8 cellular contexts compared by ENCODE assay signal in genomic region chr9:38160613-38161215, GRCh38.
DNase-seq lines count a peak whose midpoint lies in the region; ATAC-seq and TF ChIP-seq lines count a peak whose summit lies in the region.

No MANE protein-coding gene starts in this region.

- H3K4me2 ChIP-seq in hepatocyte = no peak overlapping the region

- peak; percentile 63 for TF ChIP-seq CTCF in hepatocyte (IDR thresholded peaks at IDR 0.05; ENCODE audit: poor library complexity)

- no peak overlapping the region for H3K4me3 ChIP-seq in hepatocyte

- DNase-seq in EL (peak; percentile 58), T follicular helper cell (ENCODE audit: low read depth) (peak; percentile 40), amniotic epithelial cell (ENCODE audit: low read depth) (peak; percentile 41), hepatocyte (ENCODE audit: low spot score) (peak; percentile 77), NCI-H1048 (lab: John Stamatoyannopoulos, UW) (no peak)
- DNase-seq in stimulated activated CD4-positive, alpha-beta T cell treated with anti-CD3 and anti-CD28 coated beads, Interleukin-15, amount 100 ng/mL, for 24 hours = peak; percentile 82

- no peaks in the 10 kb centered on the region for H3K9me3 ChIP-seq in hepatocyte (ENCODE audit: low read depth)

- H3K79me2 ChIP-seq in hepatocyte = no peaks in the 10 kb centered on the region

- no peak for TF ChIP-seq EP300 in Ishikawa (IDR thresholded peaks at IDR 0.05; ENCODE audit: borderline replicate concordance)

- H3K4me1 ChIP-seq in hepatocyte (ENCODE audit: insufficient read depth) = no peaks in the 10 kb centered on the region

- H4K20me1 ChIP-seq in hepatocyte (ENCODE audit: insufficient read depth, poor library complexity, severe bottlenecking) = no peaks in the 10 kb centered on the region

- peak; percentile 72 for TF ChIP-seq RAD21 in Ishikawa (IDR thresholded peaks at IDR 0.05; ENCODE audit: low read depth)

- 48% methylated on average over 9 of the region's 9 CpGs for WGBS in hepatocyte (ENCODE audit: low lambda C conversion rate, missing lambda C conversion rate)

- H2AFZ ChIP-seq in hepatocyte = no peak overlapping the region

- H3K27ac ChIP-seq in hepatocyte = no peak overlapping the region

- ATAC-seq in GM21423 (IDR thresholded peaks at IDR 0.05; ENCODE audit: unreplicated experiment) = no peak

- no peaks in the 10 kb centered on the region for H3K36me3 ChIP-seq in hepatocyte (replicated peaks; ENCODE audit: insufficient read depth, low read depth)

- H3K27me3 ChIP-seq in hepatocyte = no peaks in the 10 kb centered on the region

- no peaks in the 10 kb centered on the region for H3K9me2 ChIP-seq in hepatocyte (replicated peaks; ENCODE audit: insufficient read depth)

TF ChIP-seq in Ishikawa, 13 proteins besides CTCF, POLR2A, EP300 and RAD21:
- TF ChIP-seq USF1 (IDR thresholded peaks at IDR 0.05) (no peak), TEAD4 (IDR thresholded peaks at IDR 0.05) (no peak), ZBTB7A (IDR thresholded peaks at IDR 0.05; ENCODE audit: low read depth) (no peak), EGR1 (IDR thresholded peaks at IDR 0.05) (no peak), TAF1 (IDR thresholded peaks at IDR 0.05; ENCODE audit: low read depth) (no peak), NFIC (IDR thresholded peaks at IDR 0.05) (no peak), CREB1 (IDR thresholded peaks at IDR 0.05; ENCODE audit: low read depth) (no peak)
